Comparison of ENCODE assay signal across 13 cellular contexts in the genomic region with DNA sequence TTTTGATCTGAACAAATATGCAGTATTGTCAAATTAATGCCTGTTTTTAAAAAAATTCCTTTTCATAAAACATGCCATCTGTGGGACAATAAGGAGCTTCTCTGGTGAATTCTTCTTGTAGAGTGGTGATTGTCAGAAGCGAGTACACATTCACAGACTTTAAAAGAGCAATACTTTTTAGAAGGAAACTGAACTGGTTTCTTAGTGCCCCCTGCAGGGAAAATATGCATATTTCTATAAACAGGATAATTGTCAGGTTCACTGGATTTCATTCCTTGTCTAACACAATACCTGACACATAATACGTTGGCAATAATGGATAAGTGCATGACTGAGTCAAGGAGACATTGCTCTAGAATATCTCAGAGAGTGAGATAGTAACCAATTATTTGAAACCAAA.
DNase-seq lines count a peak whose midpoint lies in the region; ATAC-seq and TF ChIP-seq lines count a peak whose summit lies in the region.
"Had no signal": no experiment of that assay in that cellular context is flagged by ENCODE, and none has a peak within 500 bp of the region (broad histone marks: within the 10 kb centered on the region; RNA-seq: fewer than 3 reads in every experiment).

No MANE protein-coding gene starts in this region.

- in situ Hi-C loops in GM23248 (cut with MboI), result loop anchor here (25.0 kb wide), 1 partner anchor 1690 kb away; no protein-coding TSS in a partner anchor

- ATAC-seq in HG02973 (IDR thresholded peaks at IDR 0.05; ENCODE audit: unreplicated experiment) (no peak), HG03520 (IDR thresholded peaks at IDR 0.05; ENCODE audit: unreplicated experiment) (no peak), HG03469 (IDR thresholded peaks at IDR 0.05; ENCODE audit: unreplicated experiment) (no peak), HG02798 (IDR thresholded peaks at IDR 0.05; ENCODE audit: poor library complexity, unreplicated experiment) (no peak)

- H3K9me3 ChIP-seq in GM23248 (ENCODE audit: low read depth) (no peaks in the 10 kb centered on the region), SU-DHL-6 (ENCODE audit: insufficient read depth, low read length) (no peaks in the 10 kb centered on the region)
- H3K9me3 ChIP-seq: ascending aorta had no signal

- WGBS in GM23248 (ENCODE audit: low coverage in 1 of 2, low lambda C conversion rate in 2 of 2, missing lambda C conversion rate in 2 of 2), 2 experiments, result 4% methylated on average over 2 of the region's 2 CpGs

- DNase-seq in AG09309 (ENCODE audit: low read depth), result no peak
- peak; percentile 27 for DNase-seq in GM23248
- peak; percentile 57 for DNase-seq in inferior parietal cortex (ENCODE audit: extremely low spot score)
- DNase-seq: Calu3, mesendoderm, NCI-H2029 treated with DMSO at 0.1 percent for 48 hours had no signal

- H4K20me1 ChIP-seq in GM23248 (ENCODE audit: insufficient read depth) (no peaks in the 10 kb centered on the region), SU-DHL-6 (ENCODE audit: low read depth, low read length) (no peaks in the 10 kb centered on the region)

- H3K79me2 ChIP-seq in GM23248 (ENCODE audit: insufficient read depth), result no peaks in the 10 kb centered on the region
- no peaks in the 10 kb centered on the region for H3K79me2 ChIP-seq in SU-DHL-6 (ENCODE audit: insufficient read depth, low read length)

- H2AFZ ChIP-seq in GM23248, result no peak overlapping the region
- no peak overlapping the region for H2AFZ ChIP-seq in SU-DHL-6 (ENCODE audit: low read depth, low read length, severe bottlenecking)

- H3K4me3 ChIP-seq in AG09309 (ENCODE audit: control insufficient read depth, low read depth, low read length), result no peak overlapping the region
- no peak overlapping the region for H3K4me3 ChIP-seq in GM23248
- H3K4me3 ChIP-seq in SU-DHL-6 (ENCODE audit: insufficient read depth, low read length, poor library complexity, severe bottlenecking), result no peak overlapping the region
- H3K4me3 ChIP-seq: ascending aorta, skin epidermis had no signal

- H3K4me1 ChIP-seq in GM23248 (ENCODE audit: insufficient read depth), result no peaks in the 10 kb centered on the region
- H3K4me1 ChIP-seq: ascending aorta had no signal

- H3K27me3 ChIP-seq in GM23248 (replicated peaks; ENCODE audit: insufficient read depth) (no peaks in the 10 kb centered on the region), SU-DHL-6 (ENCODE audit: low read length) (no peaks in the 10 kb centered on the region)
- H3K27me3 ChIP-seq: ascending aorta had no signal

- TF ChIP-seq CTCF in AG09309 (IDR thresholded peaks at IDR 0.05; ENCODE audit: control insufficient read depth, insufficient read depth, low read depth, low read length, missing control alignments) (peak; percentile 39), SU-DHL-6 (IDR thresholded peaks at IDR 0.05; ENCODE audit: insufficient read depth, low read length, poor library complexity, severe bottlenecking) (peak; percentile 10)

- no peaks in the 10 kb centered on the region for H3K36me3 ChIP-seq in GM23248 (ENCODE audit: low read depth)
- H3K36me3 ChIP-seq in SU-DHL-6 (ENCODE audit: low read length), result no peaks in the 10 kb centered on the region
- H3K36me3 ChIP-seq: ascending aorta had no signal

- no peaks in the 10 kb centered on the region for H3F3A ChIP-seq in GM23248 (ENCODE audit: insufficient read depth)
- H3F3A ChIP-seq in SU-DHL-6 (ENCODE audit: insufficient read depth), result no peaks in the 10 kb centered on the region

- H3K4me2 ChIP-seq in GM23248 (ENCODE audit: unreplicated experiment) (no peak overlapping the region), SU-DHL-6 (ENCODE audit: low read depth, low read length, poor library complexity, severe bottlenecking) (no peak overlapping the region)

- no peaks in the 10 kb centered on the region for H3K9me2 ChIP-seq in GM23248 (ENCODE audit: insufficient read depth)
- no peaks in the 10 kb centered on the region for H3K9me2 ChIP-seq in SU-DHL-6 (replicated peaks; ENCODE audit: insufficient read depth, low read length)

- no peak overlapping the region for H3K9ac ChIP-seq in GM23248
- no peak overlapping the region for H3K9ac ChIP-seq in SU-DHL-6 (ENCODE audit: low read length)

- no peak overlapping the region for H3K27ac ChIP-seq in GM23248
- no peak overlapping the region for H3K27ac ChIP-seq in SU-DHL-6 (ENCODE audit: low read depth, low read length)
- H3K27ac ChIP-seq: ascending aorta, skin epidermis had no signal
